Comparison of ENCODE assay signal across 21 cellular contexts in the genomic region with DNA sequence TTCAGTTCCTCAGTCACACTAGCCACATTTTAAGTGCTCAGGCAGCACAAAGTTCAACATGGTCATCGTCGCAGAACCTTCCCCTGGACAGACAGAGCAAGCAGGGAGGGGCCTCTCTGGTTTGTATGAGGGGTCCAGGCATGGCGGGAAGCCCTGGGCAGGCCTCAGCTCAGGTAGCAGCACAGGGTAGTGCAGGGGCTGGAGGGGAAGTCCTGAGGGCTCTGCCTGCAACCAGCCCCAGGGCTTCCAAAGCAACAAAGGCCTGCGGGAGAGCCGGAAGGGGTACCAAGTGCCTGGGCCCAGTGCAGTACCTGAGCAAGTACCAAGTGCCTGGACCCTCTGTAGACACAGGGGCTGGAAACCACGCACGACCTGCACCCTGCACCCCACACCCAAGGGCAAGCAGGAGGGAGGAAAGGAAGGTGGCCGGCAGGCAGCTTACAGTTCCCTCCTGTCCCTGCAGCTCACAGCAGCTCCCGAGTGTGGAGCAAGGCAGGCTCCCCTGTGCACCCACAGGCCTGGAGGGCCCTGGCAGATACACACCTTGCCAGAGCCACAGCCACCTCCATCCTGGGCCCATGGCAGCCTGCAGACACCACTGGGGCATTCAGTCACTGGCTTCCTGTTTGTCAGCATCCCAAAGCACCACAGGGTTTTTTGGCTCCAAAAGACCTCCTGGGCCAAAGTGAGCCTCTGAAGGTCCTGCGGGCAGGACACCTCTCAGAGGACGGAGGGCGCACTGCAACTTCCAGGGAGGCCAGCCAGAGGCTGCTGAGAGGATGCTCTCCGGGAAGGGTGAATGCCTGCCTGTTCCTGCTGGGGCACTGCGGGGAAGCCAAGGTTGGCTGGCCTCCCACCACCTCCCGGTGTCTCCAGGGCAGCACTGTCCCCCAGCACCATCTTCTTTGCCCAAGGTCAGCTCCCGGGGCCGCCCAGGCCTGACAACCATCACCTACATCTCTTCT. TPM values are rescaled to one million over a fixed set of nuclear protein-coding genes. Genes with fewer than 3 reads are reported as not detected.
"Had no signal": no experiment of that assay in that cellular context is flagged by ENCODE, and none has a peak within 500 bp of the region (broad histone marks: within the 10 kb centered on the region; RNA-seq: fewer than 3 reads in every experiment).

No MANE protein-coding gene starts in this region.

- ATAC-seq: activated T-cell treated with anti-CD3 and anti-CD28 coated beads, Interleukin-2, amount 50 U/mL, for 72 hours; psoas muscle; sciatic nerve; stimulated activated effector memory CD8-positive, alpha-beta T cell treated with anti-CD3 and anti-CD28 coated beads, Interleukin-12 subunit alpha, Interleukin-12 subunit beta, amount 100 ng/mL, for 72 hours had no signal

- H3K4me3 Mint-ChIP-seq: activated naive CD4-positive, alpha-beta T cell treated with anti-CD3 and anti-CD28 coated beads, Interleukin-2, amount 50 U/mL, for 24 hours; activated T-cell treated with anti-CD3 and anti-CD28 coated beads, Interleukin-2, amount 50 U/mL, for 72 hours; naive B cell; neural crest cell; stimulated activated effector memory CD8-positive, alpha-beta T cell treated with anti-CD3 and anti-CD28 coated beads, Interleukin-12 subunit alpha, Interleukin-12 subunit beta, amount 100 ng/mL, for 72 hours; type B pancreatic cell had no signal

- DNase-seq: activated CD4-positive, alpha-beta T cell treated with anti-CD3 and anti-CD28 coated beads, Interleukin-2, amount 50 U/mL, for 4 hours; activated gamma-delta T cell; activated T-cell treated with anti-CD3 and anti-CD28 coated beads, Interleukin-2, amount 50 U/mL, for 72 hours; foreskin fibroblast; islet precursor cell; naive B cell; ovary; stimulated activated CD4-positive, alpha-beta T cell treated with anti-CD3 and anti-CD28 coated beads, Interleukin-4, amount 100 ng/mL, for 24 hours; T-helper 2 cell; testis had no signal

- H3K36me3 ChIP-seq: ascending aorta, ovary had no signal

- H3K4me1 ChIP-seq: ascending aorta, psoas muscle, testis had no signal

- H3K4me3 ChIP-seq: ascending aorta, hepatocyte, ovary, psoas muscle, smooth muscle cell, testis had no signal

- H3K27ac Mint-ChIP-seq: activated naive CD4-positive, alpha-beta T cell treated with anti-CD3 and anti-CD28 coated beads, Interleukin-2, amount 50 U/mL, for 24 hours; activated T-cell treated with anti-CD3 and anti-CD28 coated beads, Interleukin-2, amount 50 U/mL, for 72 hours; stimulated activated effector memory CD8-positive, alpha-beta T cell treated with anti-CD3 and anti-CD28 coated beads, Interleukin-12 subunit alpha, Interleukin-12 subunit beta, amount 100 ng/mL, for 72 hours; type B pancreatic cell had no signal

- H3K9me3 ChIP-seq: ascending aorta, ovary, psoas muscle, testis had no signal

- H3K36me3 Mint-ChIP-seq: activated naive CD4-positive, alpha-beta T cell treated with anti-CD3 and anti-CD28 coated beads, Interleukin-2, amount 50 U/mL, for 24 hours; naive B cell; stimulated activated effector memory CD8-positive, alpha-beta T cell treated with anti-CD3 and anti-CD28 coated beads, Interleukin-12 subunit alpha, Interleukin-12 subunit beta, amount 100 ng/mL, for 72 hours; type B pancreatic cell had no signal

- H3K27ac ChIP-seq: ascending aorta, epithelial cell of prostate, hepatocyte, ovary, psoas muscle, testis, VCaP had no signal

- H3K4me2 ChIP-seq: hepatocyte, smooth muscle cell had no signal

- H2AFZ ChIP-seq: hepatocyte had no signal

- H3K4me1 Mint-ChIP-seq: activated naive CD4-positive, alpha-beta T cell treated with anti-CD3 and anti-CD28 coated beads, Interleukin-2, amount 50 U/mL, for 24 hours; naive B cell; stimulated activated effector memory CD8-positive, alpha-beta T cell treated with anti-CD3 and anti-CD28 coated beads, Interleukin-12 subunit alpha, Interleukin-12 subunit beta, amount 100 ng/mL, for 72 hours had no signal

- H3K79me2 ChIP-seq: hepatocyte had no signal

- H3K27me3 ChIP-seq: ovary, testis had no signal

- H3K9me3 Mint-ChIP-seq: activated naive CD4-positive, alpha-beta T cell treated with anti-CD3 and anti-CD28 coated beads, Interleukin-2, amount 50 U/mL, for 24 hours; activated T-cell treated with anti-CD3 and anti-CD28 coated beads, Interleukin-2, amount 50 U/mL, for 72 hours; naive B cell; neural crest cell; stimulated activated effector memory CD8-positive, alpha-beta T cell treated with anti-CD3 and anti-CD28 coated beads, Interleukin-12 subunit alpha, Interleukin-12 subunit beta, amount 100 ng/mL, for 72 hours; type B pancreatic cell had no signal

RNA-seq across cellular contexts. Expression of gene RET, which starts 6.5 kb away (rescaled TPM):
- total RNA-seq: ascending aorta had no signal
- polyA plus RNA-seq: hepatocyte had no signal
